In the genomic region with DNA sequence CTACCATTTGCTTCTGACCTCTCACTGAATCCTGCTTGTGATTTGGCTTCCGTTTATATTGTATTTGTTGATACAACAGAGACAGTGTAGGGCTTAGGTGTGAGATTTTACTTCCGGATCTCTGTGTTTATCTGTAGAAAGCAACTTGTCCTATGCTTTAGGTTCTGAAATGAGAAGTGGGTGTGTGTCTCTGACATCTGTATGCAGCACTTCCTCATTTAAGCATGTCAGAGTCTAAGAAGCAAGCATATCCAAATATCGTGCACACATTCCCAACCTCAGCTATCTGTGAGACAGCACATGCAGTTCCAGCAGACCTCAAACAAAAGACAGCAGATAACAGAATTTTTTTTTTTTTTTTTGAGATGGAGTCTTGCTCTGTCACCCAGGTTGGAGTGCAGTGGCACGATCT, we compare ENCODE assay signal across 11 cellular contexts. TPM values are rescaled to one million over a fixed set of nuclear protein-coding genes. Genes with fewer than 3 reads are reported as not detected.
DNase-seq lines count a peak whose midpoint lies in the region; ATAC-seq, FAIRE-seq and TF ChIP-seq lines count a peak whose summit lies in the region.
"Had no signal": no experiment of that assay in that cellular context is flagged by ENCODE, and none has a peak within 500 bp of the region (broad histone marks: within the 10 kb centered on the region; RNA-seq: fewer than 3 reads in every experiment).

No MANE protein-coding gene starts in this region.

- H2AFZ ChIP-seq in Karpas-422 (ENCODE audit: low read length), result 0 out of 2 replicates have a peak overlapping the region, but pooled peaks have one; percentile 14

- H3K9ac ChIP-seq in Karpas-422 (ENCODE audit: low read length), result no peak overlapping the region

- 0 out of 2 replicates have a peak, but pooled peaks cover 4% of the 10 kb centered on the region for H3K4me1 ChIP-seq in Karpas-422 (ENCODE audit: low read length)
- H3K4me1 ChIP-seq in thoracic aorta (ENCODE audit: control insufficient read depth in 1 of 2, low read depth in 2 of 2), result peaks cover 75 to 83% of the 10 kb centered on the region in 2 donors

- no peak overlapping the region for H3K4me2 ChIP-seq in Karpas-422 (ENCODE audit: low read depth, low read length, poor library complexity, severe bottlenecking)

- H3K9me3 ChIP-seq in Karpas-422 (ENCODE audit: low read length) (no peaks in the 10 kb centered on the region), thoracic aorta (no peaks in the 10 kb centered on the region), WERI-Rb-1 (ENCODE audit: severe bottlenecking) (no peaks in the 10 kb centered on the region)
- H3K9me3 ChIP-seq: ascending aorta, ovary had no signal

- no peak overlapping the region for H3K27ac ChIP-seq in Karpas-422 (ENCODE audit: low read length)
- peak overlapping the region in 1 of 2 donors; percentile 42 for H3K27ac ChIP-seq in coronary artery
- H3K27ac ChIP-seq in thoracic aorta, result no peak overlapping the region
- H3K27ac ChIP-seq in WERI-Rb-1, result no peak overlapping the region
- H3K27ac ChIP-seq: ascending aorta, ovary had no signal

- no peak for TF ChIP-seq POLR2A in GM12891 (IDR thresholded peaks at IDR 0.05; ENCODE audit: low read depth, low read length)

- H3K4me3 ChIP-seq in Karpas-422 (ENCODE audit: low read length), result no peak overlapping the region
- peak overlapping the region; percentile 44 for H3K4me3 ChIP-seq in coronary artery
- peak overlapping the region; percentile 9 for H3K4me3 ChIP-seq in thoracic aorta
- H3K4me3 ChIP-seq in WERI-Rb-1 (ENCODE audit: low read depth, low read length), result no peak overlapping the region
- H3K4me3 ChIP-seq: ovary had no signal

- H3K36me3 ChIP-seq in Karpas-422 (ENCODE audit: insufficient read depth, low read length) (no peaks in the 10 kb centered on the region), thoracic aorta (no peaks in the 10 kb centered on the region), WERI-Rb-1 (no peaks in the 10 kb centered on the region)
- H3K36me3 ChIP-seq: ascending aorta, ovary had no signal

- H3K27me3 ChIP-seq in Karpas-422 (ENCODE audit: low read length), result no peaks in the 10 kb centered on the region
- no peaks in the 10 kb centered on the region for H3K27me3 ChIP-seq in thoracic aorta (replicated peaks; ENCODE audit: insufficient read depth)
- H3K27me3 ChIP-seq in WERI-Rb-1 (ENCODE audit: insufficient read depth, low read depth, severe bottlenecking), result no peaks in the 10 kb centered on the region
- H3K27me3 ChIP-seq: ascending aorta, ovary had no signal

- no peaks in the 10 kb centered on the region for H4K20me1 ChIP-seq in Karpas-422 (ENCODE audit: insufficient read depth, low read depth, low read length)

- peak; percentile 87 for FAIRE-seq in GM12891 (lab: Jason Lieb, UNC)
- FAIRE-seq: H1 had no signal

- ATAC-seq in GM21529 (IDR thresholded peaks at IDR 0.05; ENCODE audit: unreplicated experiment), result peak; percentile 100
- ATAC-seq in thoracic aorta (ENCODE audit: insufficient number of reproducible peaks, low FRiP score, low read depth), result no peak

- no peaks in the 10 kb centered on the region for H3K79me2 ChIP-seq in Karpas-422 (ENCODE audit: low read length)

- DNase-seq in GM12891 (ENCODE audit: insufficient read length, low spot score) (no peak), Karpas-422 (peak; percentile 53), coronary artery (ENCODE audit: low spot score) (no peak), thoracic aorta (ENCODE audit: low spot score) (no peak), dedifferentiated amniotic fluid mesenchymal stem cell (ENCODE audit: extremely low spot score) (no peak), SHP77 treated with DMSO at 0.1 percent for 48 hours (lab: John Stamatoyannopoulos, UW) (no peak), WERI-Rb-1 (no peak)

- H3K9me2 ChIP-seq in Karpas-422 (replicated peaks; ENCODE audit: insufficient read depth, low read length), result no peaks in the 10 kb centered on the region

- TF ChIP-seq CTCF in coronary artery (IDR thresholded peaks at IDR 0.05) (no peak), thoracic aorta (IDR thresholded peaks at IDR 0.05) (no peak), WERI-Rb-1 (IDR thresholded peaks at IDR 0.05; ENCODE audit: low read depth, low read length) (no peak)

TF ChIP-seq in GM12891, 5 proteins besides CTCF, POLR2A, EP300 and RAD21:
- peak; percentile 99 for TF ChIP-seq SPI1 (IDR thresholded peaks at IDR 0.05; ENCODE audit: low read depth, low read length)
- TF ChIP-seq PAX5 (IDR thresholded peaks at IDR 0.05; ENCODE audit: insufficient read depth, low read length, severe bottlenecking), result no peak
TF ChIP-seq in GM12891: peak in this region for 1.

RNA-seq across cellular contexts. Expression of gene KLF9, which starts 16.3 kb away (rescaled TPM):
- polyA plus RNA-seq in GM12891 (2012; ENCODE audit: low read depth, missing spikeins), result 0.69 TPM
- 0.04 TPM in 1 of 2 replicates, not detected in the other for total RNA-seq in Karpas-422 (2014; rRNA removed; shearing (Covaris generic); ENCODE audit: low replicate concordance)
- total RNA-seq in thoracic aorta, result 100 to 1,000 TPM; 165 to 187 TPM

Comparison
In these comparisons a context has a peak if more than half of its experiments do, and no peak if none do; other contexts are left out.
1. H3K4me3 ChIP-seq: peak in coronary artery (single experiment) and thoracic aorta (single experiment); none in Karpas-422 (single experiment) and WERI-Rb-1 (single experiment).
2. RNA of gene KLF9, which starts 16.3 kb away (total RNA-seq): 165 to 187 TPM in thoracic aorta; 0.04 TPM in Karpas-422; every median in the first group is over 100 times any median in the second.